ENCODE assay signal across 11 cellular contexts in the genomic region with DNA sequence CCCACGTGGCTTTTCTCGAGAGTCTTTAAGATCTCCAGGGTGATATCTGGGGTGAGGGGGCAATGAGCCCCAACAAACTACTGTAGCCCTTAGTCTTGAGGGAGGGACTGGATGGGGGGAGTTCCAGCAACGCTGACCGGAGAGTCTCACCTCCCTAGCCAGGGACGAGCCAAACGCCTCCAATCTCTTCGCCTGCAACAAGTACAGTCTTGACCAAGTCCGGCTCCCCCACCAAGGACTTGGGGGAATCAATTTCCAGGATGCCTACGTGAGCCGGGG. TPM values are rescaled to one million over a fixed set of nuclear protein-coding genes. Genes with fewer than 3 reads are reported as not detected.
A peak's percentile ranks its signal among the peaks of the same experiment; 100 is the strongest.
DNase-seq lines count a peak whose midpoint lies in the region; ATAC-seq and TF ChIP-seq lines count a peak whose summit lies in the region.
"Had no signal": no experiment of that assay in that cellular context is flagged by ENCODE, and none has a peak within 500 bp of the region (broad histone marks: within the 10 kb centered on the region; RNA-seq: fewer than 3 reads in every experiment).

No MANE protein-coding gene starts in this region.

- no peak for DNase-seq in cardiac muscle cell (ENCODE audit: low read depth in 1 of 2, low spot score in 1 of 2)
- no peak for DNase-seq in Right ventricle myocardium inferior (ENCODE audit: missing footprints)
- no peak for DNase-seq in fibroblast of lung (ENCODE audit: low read depth in 2 of 2)
- no peak for DNase-seq in activated T-helper 1 cell treated with anti-CD3 and anti-CD28 coated beads, Interleukin-12 subunit alpha, Interleukin-12 subunit beta, Interleukin-2, Interleukin-4 antibody, amounts not matched to agents 30 ng/mL and 10 ng/mL and 1 ng/mL, durations not matched to agents 14 hours and 24 hours and 36 hours (ENCODE audit: low spot score)
- no peak for DNase-seq in stimulated activated naive CD8-positive, alpha-beta T cell treated with anti-CD3 and anti-CD28 coated beads, Interleukin-15, amount 100 ng/mL, for 72 hours
- DNase-seq in AG08395 (ENCODE audit: low spot score) = no peak
- DNase-seq: activated CD4-positive, alpha-beta T cell treated with anti-CD3 and anti-CD28 coated beads for 48 hours had no signal

- no peaks in the 10 kb centered on the region for H3K27me3 ChIP-seq in cardiac muscle cell
- H3K27me3 ChIP-seq in fibroblast of lung (ENCODE audit: control insufficient read depth, insufficient read depth, low read length) = no peaks in the 10 kb centered on the region
- H3K27me3 ChIP-seq in neural cell (ENCODE audit: insufficient read depth, low read depth, low read length) = no peaks in the 10 kb centered on the region

- peaks cover 2% of the 10 kb centered on the region for H3K79me2 ChIP-seq in fibroblast of lung (ENCODE audit: control insufficient read depth, insufficient read depth, low read length)
- H3K79me2 ChIP-seq in neural cell (replicated peaks; ENCODE audit: insufficient read depth, low read length) = peaks cover 15% of the 10 kb centered on the region

- WGBS in urinary bladder = 2% methylated on average over 10 of the region's 10 CpGs

- ATAC-seq in Right ventricle myocardium inferior = no peak
- ATAC-seq in stimulated activated naive CD8-positive, alpha-beta T cell treated with anti-CD3 and anti-CD28 coated beads, Interleukin-15, amount 100 ng/mL, for 72 hours = no peak
- ATAC-seq: A549 had no signal

- H2AFZ ChIP-seq in fibroblast of lung (ENCODE audit: low read length) (peak overlapping the region; percentile 10), neural cell (ENCODE audit: low read depth, low read length) (peak overlapping the region; percentile 51)

- peaks cover 6% of the 10 kb centered on the region for H3K4me1 Mint-ChIP-seq in activated T-helper 1 cell treated with anti-CD3 and anti-CD28 coated beads, Interleukin-12 subunit alpha, Interleukin-12 subunit beta, Interleukin-2, Interleukin-4 antibody, amounts not matched to agents 30 ng/mL and 10 ng/mL and 1 ng/mL, durations not matched to agents 14 hours and 24 hours and 36 hours (ENCODE audit: low read depth)
- H3K4me1 Mint-ChIP-seq in stimulated activated naive CD8-positive, alpha-beta T cell treated with anti-CD3 and anti-CD28 coated beads, Interleukin-15, amount 100 ng/mL, for 72 hours = peaks cover 38% of the 10 kb centered on the region

- H3K27ac ChIP-seq in cardiac muscle cell (peak overlapping the region; percentile 96), fibroblast of lung (ENCODE audit: insufficient read depth, low read length) (peak overlapping the region; percentile 44), neural cell (ENCODE audit: low read length) (peak overlapping the region; percentile 20), urinary bladder (ENCODE audit: low read depth) (no peak overlapping the region)
- H3K27ac ChIP-seq: A549 had no signal

- H4K20me1 ChIP-seq in fibroblast of lung (ENCODE audit: control insufficient read depth, extremely low read depth, insufficient read depth, low read length) (no peaks in the 10 kb centered on the region), neural cell (ENCODE audit: insufficient read depth) (no peaks in the 10 kb centered on the region)

- H3K27me3 Mint-ChIP-seq in activated T-helper 1 cell treated with anti-CD3 and anti-CD28 coated beads, Interleukin-12 subunit alpha, Interleukin-12 subunit beta, Interleukin-2, Interleukin-4 antibody, amounts not matched to agents 30 ng/mL and 10 ng/mL and 1 ng/mL, durations not matched to agents 14 hours and 24 hours and 36 hours (ENCODE audit: insufficient read depth) = peaks cover 65% of the 10 kb centered on the region
- peaks cover 93% of the 10 kb centered on the region for H3K27me3 Mint-ChIP-seq in stimulated activated naive CD8-positive, alpha-beta T cell treated with anti-CD3 and anti-CD28 coated beads, Interleukin-15, amount 100 ng/mL, for 72 hours

- intact Hi-C loops in Right ventricle myocardium inferior (cut with DNase I) = no loop called here
- intact Hi-C loops in activated T-helper 1 cell treated with anti-CD3 and anti-CD28 coated beads, Interleukin-12 subunit alpha, Interleukin-12 subunit beta, Interleukin-2, Interleukin-4 antibody, amounts not matched to agents 30 ng/mL and 10 ng/mL and 1 ng/mL, durations not matched to agents 14 hours and 24 hours and 36 hours (cut with micrococcal nuclease) = no loop called here

- H3F3A ChIP-seq in neural cell (ENCODE audit: insufficient read depth, low read length, poor library complexity, severe bottlenecking) = no peaks in the 10 kb centered on the region

- H3K36me3 Mint-ChIP-seq in activated T-helper 1 cell treated with anti-CD3 and anti-CD28 coated beads, Interleukin-12 subunit alpha, Interleukin-12 subunit beta, Interleukin-2, Interleukin-4 antibody, amounts not matched to agents 30 ng/mL and 10 ng/mL and 1 ng/mL, durations not matched to agents 14 hours and 24 hours and 36 hours (ENCODE audit: low read depth) = no peaks in the 10 kb centered on the region

- H3K27ac Mint-ChIP-seq in activated T-helper 1 cell treated with anti-CD3 and anti-CD28 coated beads, Interleukin-12 subunit alpha, Interleukin-12 subunit beta, Interleukin-2, Interleukin-4 antibody, amounts not matched to agents 30 ng/mL and 10 ng/mL and 1 ng/mL, durations not matched to agents 14 hours and 24 hours and 36 hours = no peak overlapping the region
- H3K27ac Mint-ChIP-seq in stimulated activated naive CD8-positive, alpha-beta T cell treated with anti-CD3 and anti-CD28 coated beads, Interleukin-15, amount 100 ng/mL, for 72 hours = no peak overlapping the region

- peak overlapping the region; percentile 86 for H3K4me2 ChIP-seq in fibroblast of lung (ENCODE audit: extremely low read depth, insufficient read depth, low read length)
- H3K4me2 ChIP-seq in neural cell (ENCODE audit: low read length) = no peak overlapping the region
- H3K4me2 ChIP-seq: A549 had no signal

- no peaks in the 10 kb centered on the region for H3K9me3 ChIP-seq in cardiac muscle cell (ENCODE audit: low read depth)
- H3K9me3 ChIP-seq in fibroblast of lung (ENCODE audit: control insufficient read depth, insufficient read depth, low read depth, low read length) = no peaks in the 10 kb centered on the region
- H3K9me3 ChIP-seq in neural cell (ENCODE audit: low read length) = no peaks in the 10 kb centered on the region
- H3K9me3 ChIP-seq: A549 had no signal

- no peak overlapping the region for H3K4me3 Mint-ChIP-seq in activated T-helper 1 cell treated with anti-CD3 and anti-CD28 coated beads, Interleukin-12 subunit alpha, Interleukin-12 subunit beta, Interleukin-2, Interleukin-4 antibody, amounts not matched to agents 30 ng/mL and 10 ng/mL and 1 ng/mL, durations not matched to agents 14 hours and 24 hours and 36 hours
- peak overlapping the region in 1 of 2 donors; percentile 38 for H3K4me3 Mint-ChIP-seq in stimulated activated naive CD8-positive, alpha-beta T cell treated with anti-CD3 and anti-CD28 coated beads, Interleukin-15, amount 100 ng/mL, for 72 hours

- no peak for TF ChIP-seq CTCF in cardiac muscle cell (IDR thresholded peaks at IDR 0.05; ENCODE audit: low read depth, low read length)
- no peak for TF ChIP-seq CTCF in fibroblast of lung (conservative IDR thresholded peaks at IDR 0.05 in 1 of 2, IDR thresholded peaks at IDR 0.05 in 1 of 2; ENCODE audit: low read depth in 1 of 2, low read length in 2 of 2)
- no peak for TF ChIP-seq CTCF in neural cell (IDR thresholded peaks at IDR 0.05; ENCODE audit: poor library complexity, severe bottlenecking)

- H3K9me3 Mint-ChIP-seq in activated T-helper 1 cell treated with anti-CD3 and anti-CD28 coated beads, Interleukin-12 subunit alpha, Interleukin-12 subunit beta, Interleukin-2, Interleukin-4 antibody, amounts not matched to agents 30 ng/mL and 10 ng/mL and 1 ng/mL, durations not matched to agents 14 hours and 24 hours and 36 hours = no peaks in the 10 kb centered on the region
- no peaks in the 10 kb centered on the region for H3K9me3 Mint-ChIP-seq in stimulated activated naive CD8-positive, alpha-beta T cell treated with anti-CD3 and anti-CD28 coated beads, Interleukin-15, amount 100 ng/mL, for 72 hours

- H3K9ac ChIP-seq in fibroblast of lung (ENCODE audit: insufficient read depth, low read length) = peak overlapping the region; percentile 26
- H3K9ac ChIP-seq in neural cell (ENCODE audit: low read length) = peak overlapping the region; percentile 45

- no peaks in the 10 kb centered on the region for H3K9me2 ChIP-seq in neural cell (ENCODE audit: insufficient read depth, low read length)

- TF ChIP-seq EP300 in neural cell (conservative IDR thresholded peaks at IDR 0.05; ENCODE audit: poor library complexity, severe bottlenecking) = no peak

- peaks cover 29% of the 10 kb centered on the region for H3K4me1 ChIP-seq in cardiac muscle cell (ENCODE audit: low read depth)
- peaks cover 6% of the 10 kb centered on the region for H3K4me1 ChIP-seq in fibroblast of lung (ENCODE audit: control insufficient read depth, extremely low read depth, insufficient read depth, low read length)
- no peaks in the 10 kb centered on the region for H3K4me1 ChIP-seq in urinary bladder (ENCODE audit: insufficient read depth)

- H3K36me3 ChIP-seq in cardiac muscle cell (no peaks in the 10 kb centered on the region), fibroblast of lung (ENCODE audit: control insufficient read depth, insufficient read depth, low read length) (no peaks in the 10 kb centered on the region), neural cell (ENCODE audit: insufficient read depth, low read length) (no peaks in the 10 kb centered on the region), urinary bladder (ENCODE audit: insufficient read depth) (no peaks in the 10 kb centered on the region)

- H3K4me3 ChIP-seq in cardiac muscle cell (peak overlapping the region; percentile 76), fibroblast of lung (replicated peaks in 1 of 4; ENCODE audit: control extremely low read depth in 1 of 4, insufficient read depth in 1 of 4, low read depth in 3 of 4, low read length in 4 of 4) (peak overlapping the region; percentile 46 to 80 (median 57)), neural cell (ENCODE audit: low read length) (peak overlapping the region; percentile 53), urinary bladder (ENCODE audit: low read depth, low read length) (peak overlapping the region; percentile 48)
- H3K4me3 ChIP-seq: A549 had no signal

- no peak for TF ChIP-seq RAD21 in neural cell (conservative IDR thresholded peaks at IDR 0.05)

RNA-seq across cellular contexts. Expression of gene CCDC8, which starts 0.4 kb away (rescaled TPM):
- 91.7 and 127 TPM in 2 replicates for total RNA-seq in cardiac muscle cell
- polyA plus RNA-seq in cardiac muscle cell = 74.0 and 92.9 TPM in 2 replicates
- 28.9 TPM for total RNA-seq in Right ventricle myocardium inferior
- total RNA-seq in fibroblast of lung = 13.4 and 17.2 TPM in 2 replicates
- polyA plus RNA-seq in fibroblast of lung = 1.9 and 4.8 TPM in 2 replicates
- polyA plus RNA-seq in fibroblast of lung (2012) = 3.3 and 10.0 TPM in 2 replicates
- 2.0 and 5.3 TPM in 2 replicates for polyA minus RNA-seq in fibroblast of lung (ENCODE audit: low replicate concordance)
- polyA plus RNA-seq in neural cell = 0.84 and 2.4 TPM in 2 replicates
- polyA minus RNA-seq in neural cell = 1.7 and 2.2 TPM in 2 replicates
- total RNA-seq in urinary bladder = 42.6 TPM
- polyA plus RNA-seq in urinary bladder = 20.4 TPM
- not detected in 2 replicates for total RNA-seq in activated T-helper 1 cell treated with anti-CD3 and anti-CD28 coated beads, Interleukin-12 subunit alpha, Interleukin-12 subunit beta, Interleukin-2, Interleukin-4 antibody, amounts not matched to agents 30 ng/mL and 10 ng/mL and 1 ng/mL, durations not matched to agents 14 hours and 24 hours and 36 hours

RNA-seq across cellular contexts. Expression of gene PNMA8C, which starts 15.8 kb away (rescaled TPM):
- 0.69 and 0.81 TPM in 2 replicates for total RNA-seq in cardiac muscle cell
- 0.20 TPM in 1 of 2 replicates, not detected in the other for polyA plus RNA-seq in cardiac muscle cell
- total RNA-seq in Right ventricle myocardium inferior = not detected
- total RNA-seq in fibroblast of lung = under 0.01 and 0.17 TPM in 2 replicates
- polyA plus RNA-seq in fibroblast of lung = 0.01 and 0.07 TPM in 2 replicates
- 0.05 TPM in 1 of 2 replicates, not detected in the other for polyA plus RNA-seq in fibroblast of lung (2012)
- not detected in 2 replicates for polyA minus RNA-seq in fibroblast of lung (ENCODE audit: low replicate concordance)
- 16.1 and 17.2 TPM in 2 replicates for polyA plus RNA-seq in neural cell
- polyA minus RNA-seq in neural cell = 27.9 and 29.0 TPM in 2 replicates
- total RNA-seq in urinary bladder = 1.6 TPM
- 0.68 TPM for polyA plus RNA-seq in urinary bladder
- total RNA-seq in activated T-helper 1 cell treated with anti-CD3 and anti-CD28 coated beads, Interleukin-12 subunit alpha, Interleukin-12 subunit beta, Interleukin-2, Interleukin-4 antibody, amounts not matched to agents 30 ng/mL and 10 ng/mL and 1 ng/mL, durations not matched to agents 14 hours and 24 hours and 36 hours = not detected in 2 replicates
- polyA plus RNA-seq: liver had no signal

RNA-seq across cellular contexts. Expression of gene PNMA8A, which starts 58.4 kb away (rescaled TPM):
- total RNA-seq in cardiac muscle cell (67.8 and 71.7 TPM in 2 replicates), Right ventricle myocardium inferior (7.6 TPM), fibroblast of lung (3.9 and 8.9 TPM in 2 replicates), urinary bladder (14.3 TPM)
- polyA plus RNA-seq in cardiac muscle cell (38.3 and 46.4 TPM in 2 replicates), fibroblast of lung (0.45 and 1.4 TPM in 2 replicates), neural cell (234 and 238 TPM in 2 replicates), urinary bladder (16.3 TPM)
- 0.56 and 1.4 TPM in 2 replicates for polyA plus RNA-seq in fibroblast of lung (2012)
- polyA minus RNA-seq in fibroblast of lung (ENCODE audit: low replicate concordance) (0.41 TPM in 1 of 2 replicates, not detected in the other), neural cell (182 and 186 TPM in 2 replicates)
- total RNA-seq in activated T-helper 1 cell treated with anti-CD3 and anti-CD28 coated beads, Interleukin-12 subunit alpha, Interleukin-12 subunit beta, Interleukin-2, Interleukin-4 antibody, amounts not matched to agents 30 ng/mL and 10 ng/mL and 1 ng/mL, durations not matched to agents 14 hours and 24 hours and 36 hours = not detected in 2 replicates

Comparison
In these comparisons a context has a peak if more than half of its experiments do, and no peak if none do; other contexts are left out.
1. RNA of gene CCDC8, which starts 0.4 kb away (total RNA-seq): 91.7 to 127 TPM in cardiac muscle cell, 42.6 TPM in urinary bladder (single experiment), 28.9 TPM in Right ventricle myocardium inferior (single experiment) and 13.4 to 17.2 TPM in fibroblast of lung; not detected in activated T-helper 1 cell treated with anti-CD3 and anti-CD28 coated beads, Interleukin-12 subunit alpha, Interleukin-12 subunit beta, Interleukin-2, Interleukin-4 antibody, amounts not matched to agents 30 ng/mL and 10 ng/mL and 1 ng/mL, durations not matched to agents 14 hours and 24 hours and 36 hours; every median in the first group is over 10 times any median in the second.
2. Peak in every context shown above with its lines, with median percentiles within 50 percentile points of each other: H3K4me3 ChIP-seq.